1 cellular context compared by ENCODE assay signal in genomic region chr1:145996433-145997155, GRCh38.
TF ChIP-seq lines count a peak whose summit lies in the region.

Gene TXNIP (minus strand): TSS chr1:145996579. CDS start chr1:145996266, 313 bp downstream.

TF ChIP-seq in HepG2, 621 proteins besides CTCF, POLR2A, EP300 and RAD21 (continued from another document and continues in another):
- peak; percentile 93 for TF ChIP-seq FOXP4 (CRISPR knock-in tag; IDR thresholded peaks at IDR 0.05)
- TF ChIP-seq ZNF747 (CRISPR knock-in tag; IDR thresholded peaks at IDR 0.05; ENCODE audit: borderline replicate concordance): peak; percentile 81; the same call in 1 of the 2 replicates
- peak; percentile 72 for TF ChIP-seq RBFOX2 (IDR thresholded peaks at IDR 0.05; ENCODE audit: low read depth, low read length)
- TF ChIP-seq GLI4 (CRISPR knock-in tag; IDR thresholded peaks at IDR 0.05; ENCODE audit: borderline replicate concordance): peak; percentile 76; the same call in 1 of the 2 replicates
- peak; percentile 98 for TF ChIP-seq DRAP1 (CRISPR knock-in tag; IDR thresholded peaks at IDR 0.05)
- TF ChIP-seq PHF8 (CRISPR knock-in tag; IDR thresholded peaks at IDR 0.05): peak; percentile 44
- no peak for TF ChIP-seq RBM22 (optimal IDR thresholded peaks at IDR 0.05; ENCODE audit: low read length)
- TF ChIP-seq ZNF224 (CRISPR knock-in tag; IDR thresholded peaks at IDR 0.05): peak; percentile 67; the same call in 1 of the 2 replicates
- TF ChIP-seq ZNF773 (CRISPR knock-in tag; IDR thresholded peaks at IDR 0.05; ENCODE audit: borderline replicate concordance): no peak
- peak; percentile 93; the same call in 1 of the 2 replicates for TF ChIP-seq ZNF788 (CRISPR knock-in tag; IDR thresholded peaks at IDR 0.05; ENCODE audit: borderline replicate concordance)
- no peak for TF ChIP-seq ZNF597 (CRISPR knock-in tag; IDR thresholded peaks at IDR 0.05)
- peak; percentile 72; the same call in 1 of the 2 replicates for TF ChIP-seq YEATS2 (CRISPR knock-in tag; IDR thresholded peaks at IDR 0.05; ENCODE audit: borderline replicate concordance)
- peak; percentile 90 for TF ChIP-seq ZSCAN25 (CRISPR knock-in tag; IDR thresholded peaks at IDR 0.05)
- peak; percentile 73; the same call in 1 of the 2 replicates for TF ChIP-seq CBFB (CRISPR knock-in tag; IDR thresholded peaks at IDR 0.05)
- peak; percentile 69; the same call in 1 of the 2 replicates for TF ChIP-seq HMGXB3 (CRISPR knock-in tag; IDR thresholded peaks at IDR 0.05; ENCODE audit: borderline replicate concordance)
- TF ChIP-seq KAT7 (CRISPR knock-in tag; IDR thresholded peaks at IDR 0.05; ENCODE audit: borderline replicate concordance): no peak; the same call in 1 of the 2 replicates
- TF ChIP-seq HMG20A (CRISPR knock-in tag; IDR thresholded peaks at IDR 0.05; ENCODE audit: borderline replicate concordance): peak; percentile 77; the same call in 1 of the 2 replicates
- no peak; the same call in 1 of the 2 replicates for TF ChIP-seq ZNF317 (CRISPR knock-in tag; IDR thresholded peaks at IDR 0.05)
- peak; percentile 51 for TF ChIP-seq CEBPG (CRISPR knock-in tag; IDR thresholded peaks at IDR 0.05)
- peak; percentile 86 for TF ChIP-seq HNRNPK (IDR thresholded peaks at IDR 0.05; ENCODE audit: low read depth, low read length, poor library complexity, severe bottlenecking)
- TF ChIP-seq ZMYM2 (CRISPR knock-in tag; IDR thresholded peaks at IDR 0.05): 0 out of 2 replicates have a peak, but pooled peaks have one; percentile 43
- peak; percentile 59 for TF ChIP-seq SIX1 (CRISPR knock-in tag; IDR thresholded peaks at IDR 0.05; ENCODE audit: borderline replicate concordance)
- 0 out of 2 replicates have a peak, but pooled peaks have one; percentile 57 for TF ChIP-seq ZNF232 (CRISPR knock-in tag; IDR thresholded peaks at IDR 0.05; ENCODE audit: borderline replicate concordance)
- peak; percentile 77 for TF ChIP-seq CREM (IDR thresholded peaks at IDR 0.05)
- TF ChIP-seq CREM (CRISPR knock-in tag; IDR thresholded peaks at IDR 0.05): no peak
- peak; percentile 41; the same call in 1 of the 2 replicates for TF ChIP-seq BCL3 (CRISPR knock-in tag; IDR thresholded peaks at IDR 0.05)
- TF ChIP-seq XBP1 (CRISPR knock-in tag; IDR thresholded peaks at IDR 0.05): 0 out of 2 replicates have a peak, but pooled peaks have one; percentile 42
- TF ChIP-seq ZIK1 (CRISPR knock-in tag; IDR thresholded peaks at IDR 0.05; ENCODE audit: borderline replicate concordance, low read depth): peak; percentile 46; the same call in 1 of the 2 replicates
- TF ChIP-seq AKAP8 (CRISPR knock-in tag; IDR thresholded peaks at IDR 0.05): peak; percentile 58; the same call in 1 of the 2 replicates
- TF ChIP-seq HMGXB4 (CRISPR knock-in tag; IDR thresholded peaks at IDR 0.05; ENCODE audit: borderline replicate concordance in 1 of 2, low read depth in 1 of 2): peak; percentile 81 to 84; a peak in 3 of 4 replicates
- TF ChIP-seq ZNF276 (CRISPR knock-in tag; IDR thresholded peaks at IDR 0.05; ENCODE audit: low read depth): peak; percentile 69; the same call in 1 of the 2 replicates
- no peak for TF ChIP-seq TCF7L2 (IDR thresholded peaks at IDR 0.05; ENCODE audit: low read depth, low read length)
- TF ChIP-seq LBX2 (CRISPR knock-in tag; IDR thresholded peaks at IDR 0.05; ENCODE audit: borderline replicate concordance): peak; percentile 74; the same call in 1 of the 2 replicates
- TF ChIP-seq GLMP (CRISPR knock-in tag; IDR thresholded peaks at IDR 0.05; ENCODE audit: borderline replicate concordance): no peak
- peak; percentile 74; the same call in 1 of the 2 replicates for TF ChIP-seq ATF1 (CRISPR knock-in tag; IDR thresholded peaks at IDR 0.05)
- TF ChIP-seq ZNF589 (CRISPR knock-in tag; conservative IDR thresholded peaks at IDR 0.05): 0 out of 2 replicates have a peak, but pooled peaks have one; percentile 52
- TF ChIP-seq ZNF562 (CRISPR knock-in tag; IDR thresholded peaks at IDR 0.05; ENCODE audit: borderline replicate concordance): no peak
- TF ChIP-seq TFAP4 (IDR thresholded peaks at IDR 0.05; ENCODE audit: borderline replicate concordance, low read depth): no peak
- peak; percentile 20; the same call in 1 of the 2 replicates for TF ChIP-seq UBTF (CRISPR knock-in tag; IDR thresholded peaks at IDR 0.05)
- TF ChIP-seq ZSCAN9 (CRISPR knock-in tag; IDR thresholded peaks at IDR 0.05; ENCODE audit: borderline replicate concordance): peak; percentile 92
